ENCODE assay signal across 8 cellular contexts in genomic region chr1:179815642-179816041, GRCh38.
DNase-seq lines count a peak whose midpoint lies in the region; ATAC-seq and TF ChIP-seq lines count a peak whose summit lies in the region.

No MANE protein-coding gene starts in this region.

- peaks cover 12% of the 10 kb centered on the region; the same call in 1 of the 2 replicates for H3K4me1 ChIP-seq in GM23248 (ENCODE audit: insufficient read depth)
- H3K4me1 ChIP-seq in PC-9 (replicated peaks; ENCODE audit: insufficient read depth), result no peaks in the 10 kb centered on the region
- peaks cover 14 to 19% of the 10 kb centered on the region in 2 donors for H3K4me1 ChIP-seq in gastrocnemius medialis

- peak overlapping the region; percentile 98 for H3K4me2 ChIP-seq in GM23248 (ENCODE audit: unreplicated experiment)
- H3K4me2 ChIP-seq in PC-9, result peak overlapping the region; percentile 90

- no peak overlapping the region; the same call in 1 of the 2 replicates for H3K9ac ChIP-seq in GM23248

- no TSS peak for BruUV-seq in PC-9 (replicated peaks; lab: Mats Ljungman, UMichigan)

- 52 to 63% methylated on average over 5 of the region's 5 CpGs for WGBS in GM23248 (ENCODE audit: low coverage in 1 of 2, low lambda C conversion rate in 2 of 2, missing lambda C conversion rate in 2 of 2), 2 experiments

- intact Hi-C loops in PC-9 (cut with micrococcal nuclease; ENCODE audit: unreplicated experiment) (loop anchor here (10.0 kb wide), 2 partner anchors 451 to 1281 kb away; partner anchors contain the start of gene AXDND1), gastrocnemius medialis (cut with DNase I; ENCODE audit: low total_unique reads) (no loop called here)

- TF ChIP-seq POLR2A in gastrocnemius medialis (IDR thresholded peaks at IDR 0.05), result no peak

- DNase-seq in GM23248, result no peak
- DNase-seq in PC-9, result no peak
- DNase-seq in epithelial cell of proximal tubule (ENCODE audit: low read depth), result no peak
- DNase-seq in gastrocnemius medialis, result no peak
- DNase-seq in NCI-H1436 (lab: John Stamatoyannopoulos, UW), result no peak
- DNase-seq in NCI-H1436 treated with DMSO at 0.1 percent for 48 hours (lab: John Stamatoyannopoulos, UW), result no peak
- DNase-seq in activated CD4-positive, CD25-positive, alpha-beta regulatory T cell (lab: John Stamatoyannopoulos, UW), result no peak

- H4K20me1 ChIP-seq in GM23248 (ENCODE audit: insufficient read depth), result no peaks in the 10 kb centered on the region
- H4K20me1 ChIP-seq in PC-9 (ENCODE audit: insufficient read depth), result no peaks in the 10 kb centered on the region

- H3K9me2 ChIP-seq in GM23248 (ENCODE audit: insufficient read depth) (no peaks in the 10 kb centered on the region), PC-9 (ENCODE audit: insufficient read depth) (no peaks in the 10 kb centered on the region)

- H3K36me3 ChIP-seq in GM23248 (ENCODE audit: low read depth), result no peaks in the 10 kb centered on the region
- H3K36me3 ChIP-seq in PC-9 (ENCODE audit: low read depth), result no peaks in the 10 kb centered on the region
- no peaks in the 10 kb centered on the region for H3K36me3 ChIP-seq in gastrocnemius medialis

- H3K27me3 ChIP-seq in GM23248 (replicated peaks; ENCODE audit: insufficient read depth) (peaks cover 3% of the 10 kb centered on the region; the same call in 1 of the 2 replicates), PC-9 (ENCODE audit: insufficient read depth, low read depth) (peaks cover 46% of the 10 kb centered on the region), gastrocnemius medialis (peaks cover 0 to 9% (median 5%) of the 10 kb centered on the region in 3 donors)

- TF ChIP-seq CTCF in PC-9 (conservative IDR thresholded peaks at IDR 0.05) (no peak), epithelial cell of proximal tubule (conservative IDR thresholded peaks at IDR 0.05; ENCODE audit: low read depth, low read length) (no peak), gastrocnemius medialis (IDR thresholded peaks at IDR 0.05 in 4 of 5, conservative IDR thresholded peaks at IDR 0.05 in 1 of 5) (no peak)

- H3K9me3 ChIP-seq in GM23248 (ENCODE audit: low read depth) (no peaks in the 10 kb centered on the region), PC-9 (ENCODE audit: insufficient read depth, low read depth) (no peaks in the 10 kb centered on the region), gastrocnemius medialis (no peaks in the 10 kb centered on the region)

- CTCF ChIA-PET in PC-9 (lab: Charles Lee), result interaction anchor here (0.5 to 1.6 kb wide), 10 partner anchors 8 to 1284 kb away, joined by 3 to 16 read pairs (median 4); no protein-coding TSS in a partner anchor

- no peaks in the 10 kb centered on the region for H3K79me2 ChIP-seq in GM23248 (ENCODE audit: insufficient read depth)
- no peaks in the 10 kb centered on the region for H3K79me2 ChIP-seq in PC-9 (ENCODE audit: low read depth)

- in situ Hi-C loops in GM23248 (cut with MboI) (no loop called here), gastrocnemius medialis (cut with MboI; ENCODE audit: low sequenced_read_pairs in 4 of 4) (loop anchor here in 1 of 4 donors (25.0 kb wide), 1 partner anchor 728 kb away; the partner anchor contains the start of gene TOR3A)

- POLR2A ChIA-PET in PC-9 (lab: Charles Lee; ENCODE audit: unreplicated experiment), result no interaction called here

- H2AFZ ChIP-seq in GM23248 (peak overlapping the region; percentile 88), PC-9 (peak overlapping the region; percentile 77)

- ATAC-seq in gastrocnemius medialis, result no peak
- ATAC-seq in GM18517 (IDR thresholded peaks at IDR 0.05; ENCODE audit: unreplicated experiment), result no peak

- H3K4me3 ChIP-seq in GM23248, result peak overlapping the region; percentile 68
- H3K4me3 ChIP-seq in PC-9, result peak overlapping the region; percentile 57
- peak overlapping the region; percentile 68 for H3K4me3 ChIP-seq in epithelial cell of proximal tubule (ENCODE audit: low read depth, low read length)
- H3K4me3 ChIP-seq in gastrocnemius medialis, result peak overlapping the region; percentile 43 to 78 (median 46)

- H3F3A ChIP-seq in GM23248 (ENCODE audit: insufficient read depth) (no peaks in the 10 kb centered on the region), PC-9 (ENCODE audit: insufficient read depth, low read depth) (no peaks in the 10 kb centered on the region)

- H3K27ac ChIP-seq in GM23248 (no peak overlapping the region), PC-9 (no peak overlapping the region), gastrocnemius medialis (peak overlapping the region; percentile 38 to 51 (median 42))

Comparison
In these comparisons a context has a peak if more than half of its experiments do, and no peak if none do; other contexts are left out.
1. H3K27ac ChIP-seq: peak in gastrocnemius medialis (4 of 4); none in GM23248 (single experiment) and PC-9 (single experiment).
2. Peak in every context shown above with its lines, with median percentiles within 50 percentile points of each other: H3K4me3 ChIP-seq.